34 cellular contexts compared by ENCODE assay signal in genomic region chr5:125451622-125452021, GRCh38.
"Had no signal": no experiment of that assay in that cellular context is flagged by ENCODE, and none has a peak within 500 bp of the region (broad histone marks: within the 10 kb centered on the region; RNA-seq: fewer than 3 reads in every experiment).

No MANE protein-coding gene starts in this region.

- H3K79me2 ChIP-seq: hepatocyte had no signal

- H3K9me3 ChIP-seq: ascending aorta, breast epithelium, colonic mucosa, gastroesophageal sphincter, heart right ventricle had no signal

- H2AFZ ChIP-seq: hepatocyte had no signal

- H3K36me3 Mint-ChIP-seq: activated CD4-positive, alpha-beta memory T cell treated with anti-CD3 and anti-CD28 coated beads for 36 hours; activated CD8-positive, alpha-beta memory T cell treated with anti-CD3 and anti-CD28 coated beads, Interleukin-2, amount 10 ng/mL, durations not matched to agents 7 days and 5 days; activated naive CD4-positive, alpha-beta T cell treated with anti-CD3 and anti-CD28 coated beads, Interleukin-2, amount 10 ng/mL, durations not matched to agents 7 days and 5 days; activated naive CD4-positive, alpha-beta T cell treated with anti-CD3 and anti-CD28 coated beads, Interleukin-2, amount 50 U/mL, for 72 hours; activated naive CD8-positive, alpha-beta T cell treated with anti-CD3 and anti-CD28 coated beads, Interleukin-2, amount 10 ng/mL, durations not matched to agents 7 days and 5 days had no signal

- DNase-seq: activated CD4-positive, alpha-beta memory T cell treated with anti-CD3 and anti-CD28 coated beads for 36 hours; activated CD4-positive, alpha-beta T cell treated with anti-CD3 and anti-CD28 coated beads for 36 hours; activated CD4-positive, alpha-beta T cell treated with anti-CD3 and anti-CD28 coated beads, Interleukin-2, amount 10 ng/mL, durations not matched to agents 24 days and 14 days; activated CD4-positive, CD25-positive, alpha-beta regulatory T cell; activated CD4-positive, CD25-positive, alpha-beta regulatory T cell treated with anti-CD3 and anti-CD28 coated beads, Interleukin-2, amount 50 U/mL, for 72 hours; activated CD8-positive, alpha-beta memory T cell treated with anti-CD3 and anti-CD28 coated beads, Interleukin-2, amount 10 ng/mL, durations not matched to agents 7 days and 5 days; activated CD8-positive, alpha-beta memory T cell treated with anti-CD3 and anti-CD28 coated beads, Interleukin-2, amount 50 U/mL, for 4 hours; activated CD8-positive, alpha-beta T cell treated with anti-CD3 and anti-CD28 coated beads, Interleukin-2, amount 10 ng/mL, durations not matched to agents 7 days and 5 days; activated effector memory CD4-positive, alpha-beta T cell treated with anti-CD3 and anti-CD28 coated beads, Interleukin-2, amount 50 U/mL, for 16 hours; activated naive CD4-positive, alpha-beta T cell treated with anti-CD3 and anti-CD28 coated beads, Interleukin-2, amount 10 ng/mL, durations not matched to agents 7 days and 5 days; activated naive CD8-positive, alpha-beta T cell treated with anti-CD3 and anti-CD28 coated beads, Interleukin-2, amount 10 ng/mL, durations not matched to agents 7 days and 5 days; activated T-cell treated with anti-CD3 and anti-CD28 coated beads, Interleukin-2, amount 50 U/mL, for 1 hour; activated T-cell treated with anti-CD3 and anti-CD28 coated beads, Interleukin-2, amount 50 U/mL, for 48 hours; central memory CD4-positive, alpha-beta T cell; cerebellar nuclear complex; colonic mucosa; effector CD8-positive, alpha-beta T cell; foreskin melanocyte; heart right ventricle; T-helper 17 cell; T1000 had no signal

- H3K4me1 Mint-ChIP-seq: activated CD4-positive, alpha-beta T cell treated with anti-CD3 and anti-CD28 coated beads for 36 hours; activated CD4-positive, alpha-beta T cell treated with anti-CD3 and anti-CD28 coated beads, Interleukin-2, amount 10 ng/mL, durations not matched to agents 24 days and 14 days; activated CD8-positive, alpha-beta memory T cell treated with anti-CD3 and anti-CD28 coated beads, Interleukin-2, amount 10 ng/mL, durations not matched to agents 7 days and 5 days; activated naive CD4-positive, alpha-beta T cell treated with anti-CD3 and anti-CD28 coated beads, Interleukin-2, amount 10 ng/mL, durations not matched to agents 7 days and 5 days; activated naive CD8-positive, alpha-beta T cell treated with anti-CD3 and anti-CD28 coated beads, Interleukin-2, amount 10 ng/mL, durations not matched to agents 7 days and 5 days; brain; T-helper 17 cell had no signal

- ATAC-seq: activated CD4-positive, alpha-beta T cell treated with anti-CD3 and anti-CD28 coated beads for 36 hours; activated CD8-positive, alpha-beta memory T cell treated with anti-CD3 and anti-CD28 coated beads, Interleukin-2, amount 10 ng/mL, durations not matched to agents 7 days and 5 days; activated CD8-positive, alpha-beta T cell treated with anti-CD3 and anti-CD28 coated beads, Interleukin-2, amount 10 ng/mL, durations not matched to agents 7 days and 5 days; activated naive CD4-positive, alpha-beta T cell treated with anti-CD3 and anti-CD28 coated beads, Interleukin-2, amount 50 U/mL, for 72 hours; gastroesophageal sphincter; heart right ventricle; T-helper 17 cell had no signal

- H3K4me3 Mint-ChIP-seq: activated CD4-positive, alpha-beta memory T cell treated with anti-CD3 and anti-CD28 coated beads for 36 hours; activated CD4-positive, alpha-beta T cell treated with anti-CD3 and anti-CD28 coated beads for 36 hours; activated CD4-positive, alpha-beta T cell treated with anti-CD3 and anti-CD28 coated beads, Interleukin-2, amount 10 ng/mL, durations not matched to agents 24 days and 14 days; activated CD8-positive, alpha-beta memory T cell treated with anti-CD3 and anti-CD28 coated beads, Interleukin-2, amount 10 ng/mL, durations not matched to agents 7 days and 5 days; activated CD8-positive, alpha-beta T cell treated with anti-CD3 and anti-CD28 coated beads, Interleukin-2, amount 10 ng/mL, durations not matched to agents 7 days and 5 days; activated naive CD4-positive, alpha-beta T cell treated with anti-CD3 and anti-CD28 coated beads, Interleukin-2, amount 10 ng/mL, durations not matched to agents 7 days and 5 days; activated naive CD8-positive, alpha-beta T cell treated with anti-CD3 and anti-CD28 coated beads, Interleukin-2, amount 10 ng/mL, durations not matched to agents 7 days and 5 days; activated T-helper 1 cell treated with anti-CD3 and anti-CD28 coated beads, Interleukin-12 subunit alpha, Interleukin-12 subunit beta, Interleukin-2, Interleukin-4 antibody, amounts not matched to agents 30 ng/mL and 10 ng/mL and 1 ng/mL, durations not matched to agents 14 hours and 24 hours and 36 hours; brain; T-helper 17 cell; T-helper 2 cell treated with Interferon-gamma antibody and Interleukin-4, amounts not matched to agents 5 μg/mL and 100 μg/mL, for 36 hours had no signal

- H3K4me2 ChIP-seq: hepatocyte had no signal

- H3K4me1 ChIP-seq: ascending aorta, breast epithelium, colonic mucosa, gastroesophageal sphincter, heart right ventricle had no signal

- H3K27ac Mint-ChIP-seq: activated CD4-positive, alpha-beta memory T cell treated with anti-CD3 and anti-CD28 coated beads for 36 hours; activated CD4-positive, alpha-beta T cell treated with anti-CD3 and anti-CD28 coated beads for 36 hours; activated CD4-positive, alpha-beta T cell treated with anti-CD3 and anti-CD28 coated beads, Interleukin-2, amount 10 ng/mL, durations not matched to agents 24 days and 14 days; activated CD8-positive, alpha-beta memory T cell treated with anti-CD3 and anti-CD28 coated beads, Interleukin-2, amount 10 ng/mL, durations not matched to agents 7 days and 5 days; activated CD8-positive, alpha-beta T cell treated with anti-CD3 and anti-CD28 coated beads, Interleukin-2, amount 10 ng/mL, durations not matched to agents 7 days and 5 days; activated naive CD4-positive, alpha-beta T cell treated with anti-CD3 and anti-CD28 coated beads, Interleukin-2, amount 10 ng/mL, durations not matched to agents 7 days and 5 days; activated naive CD4-positive, alpha-beta T cell treated with anti-CD3 and anti-CD28 coated beads, Interleukin-2, amount 50 U/mL, for 72 hours; activated naive CD8-positive, alpha-beta T cell treated with anti-CD3 and anti-CD28 coated beads, Interleukin-2, amount 10 ng/mL, durations not matched to agents 7 days and 5 days; activated T-helper 1 cell treated with anti-CD3 and anti-CD28 coated beads, Interleukin-12 subunit alpha, Interleukin-12 subunit beta, Interleukin-2, Interleukin-4 antibody, amounts not matched to agents 30 ng/mL and 10 ng/mL and 1 ng/mL, durations not matched to agents 14 hours and 24 hours and 36 hours; activated T-helper 2 cell treated with anti-CD3 and anti-CD28 coated beads, Interferon-gamma antibody, Interleukin-2, Interleukin-4, amounts not matched to agents 10 μg/mL and 5 μg/mL and 100 μg/mL, durations not matched to agents 14 hours and 24 hours and 36 hours; T-helper 17 cell; T-helper 2 cell treated with Interferon-gamma antibody and Interleukin-4, amounts not matched to agents 5 μg/mL and 100 μg/mL, for 36 hours had no signal

- H3K27ac ChIP-seq: ascending aorta, breast epithelium, cardiac muscle cell, colonic mucosa, epithelial cell of prostate, gastroesophageal sphincter, heart right ventricle, hepatocyte had no signal

- H3K27me3 Mint-ChIP-seq: activated CD4-positive, alpha-beta memory T cell treated with anti-CD3 and anti-CD28 coated beads for 36 hours; activated CD4-positive, alpha-beta T cell treated with anti-CD3 and anti-CD28 coated beads for 36 hours; activated CD4-positive, alpha-beta T cell treated with anti-CD3 and anti-CD28 coated beads, Interleukin-2, amount 10 ng/mL, durations not matched to agents 24 days and 14 days; activated CD8-positive, alpha-beta memory T cell treated with anti-CD3 and anti-CD28 coated beads, Interleukin-2, amount 10 ng/mL, durations not matched to agents 7 days and 5 days; activated naive CD4-positive, alpha-beta T cell treated with anti-CD3 and anti-CD28 coated beads, Interleukin-2, amount 10 ng/mL, durations not matched to agents 7 days and 5 days; activated naive CD8-positive, alpha-beta T cell treated with anti-CD3 and anti-CD28 coated beads, Interleukin-2, amount 10 ng/mL, durations not matched to agents 7 days and 5 days; brain; T-helper 17 cell had no signal

- H3K4me3 ChIP-seq: ascending aorta, breast epithelium, cardiac muscle cell, colonic mucosa, gastroesophageal sphincter, heart right ventricle, hepatocyte had no signal

- H3K36me3 ChIP-seq: ascending aorta, breast epithelium, cardiac muscle cell, colonic mucosa, gastroesophageal sphincter, heart right ventricle had no signal

- H3K27me3 ChIP-seq: ascending aorta, breast epithelium, cardiac muscle cell, colonic mucosa, gastroesophageal sphincter, heart right ventricle, hepatocyte had no signal

- FAIRE-seq: endometrium, endothelial cell of umbilical vein had no signal
